Comparison of ENCODE assay signal across 9 cellular contexts in the genomic region with DNA sequence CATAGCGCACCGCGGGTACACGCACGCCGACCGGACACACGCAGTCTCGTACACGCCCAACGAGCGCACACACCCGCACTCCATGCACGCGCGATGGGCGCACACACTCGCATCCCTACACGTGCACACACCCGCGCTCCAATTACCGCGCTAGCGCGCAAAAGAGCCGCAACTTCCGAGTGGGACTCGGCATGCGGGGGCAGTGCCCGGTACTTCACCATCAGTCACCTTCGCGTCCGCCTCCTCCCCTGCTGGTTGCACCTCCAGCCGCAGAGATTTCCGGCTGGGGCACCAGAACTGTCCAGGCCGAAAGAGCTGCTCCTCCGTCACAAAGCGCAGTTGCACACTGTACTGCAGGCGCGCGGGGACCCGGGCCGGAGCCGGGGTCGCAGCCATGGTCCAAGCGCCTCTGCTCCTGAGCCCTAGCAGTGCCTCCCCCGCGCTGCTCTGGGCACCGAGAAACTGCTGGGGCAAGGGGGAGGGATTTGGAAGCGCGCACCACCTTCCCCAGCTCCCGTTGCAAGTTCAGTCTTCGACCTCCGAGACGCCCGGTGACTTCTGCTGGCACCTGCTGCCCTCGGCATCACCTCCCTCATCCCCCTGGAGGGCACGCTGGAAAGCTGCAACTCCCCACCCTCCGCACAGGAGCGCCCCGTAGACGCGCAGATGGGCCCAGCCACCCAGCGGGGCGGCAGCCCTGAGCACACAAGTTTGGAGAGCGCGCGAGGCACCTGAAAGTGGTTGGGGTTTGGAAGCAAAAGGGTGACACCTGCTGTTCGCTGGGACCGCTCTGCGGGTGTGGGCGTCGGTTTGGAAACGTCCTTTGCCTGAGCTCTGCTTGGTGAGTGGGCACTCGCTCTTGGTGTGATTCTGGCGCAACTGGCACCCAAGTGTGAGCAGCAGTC.
DNase-seq lines count a peak whose midpoint lies in the region; ATAC-seq, FAIRE-seq and TF ChIP-seq lines count a peak whose summit lies in the region.
"Had no signal": no experiment of that assay in that cellular context is flagged by ENCODE, and none has a peak within 500 bp of the region (broad histone marks: within the 10 kb centered on the region; RNA-seq: fewer than 3 reads in every experiment).

No MANE protein-coding gene starts in this region.

- peaks cover 5% of the 10 kb centered on the region for H3K4me1 ChIP-seq in smooth muscle cell (ENCODE audit: low read depth)

- peak; percentile 5 for DNase-seq in GM12864 (ENCODE audit: low read depth)
- DNase-seq in NCI-H2227 (lab: John Stamatoyannopoulos, UW; ENCODE audit: unreplicated experiment): peak; percentile 52
- peak; percentile 62 for DNase-seq in activated naive CD4-positive, alpha-beta T cell treated with anti-CD3 and anti-CD28 coated beads, Interleukin-2, amount 10 ng/mL, durations not matched to agents 7 days and 5 days
- DNase-seq in hypothalamus (lab: John Stamatoyannopoulos, UW): peak in 30 of 51 donors; percentile 1 to 59 (median 30)
- DNase-seq in smooth muscle cell (lab: John Stamatoyannopoulos, UW; ENCODE audit: unreplicated experiment): no peak
- no peak for DNase-seq in H54 (ENCODE audit: insufficient read length, low spot score)

- no peaks in the 10 kb centered on the region for H4K20me1 ChIP-seq in smooth muscle cell (ENCODE audit: low read depth)

- no peak for TF ChIP-seq POLR2A in H54 (IDR thresholded peaks at IDR 0.05; ENCODE audit: low read depth, low read length)

- H3K27me3 ChIP-seq in smooth muscle cell (ENCODE audit: low read depth): peaks cover 50% of the 10 kb centered on the region

- H3K36me3 ChIP-seq in smooth muscle cell (ENCODE audit: low read depth): no peaks in the 10 kb centered on the region

- H3K9me3 Mint-ChIP-seq in activated naive CD4-positive, alpha-beta T cell treated with anti-CD3 and anti-CD28 coated beads, Interleukin-2, amount 10 ng/mL, durations not matched to agents 7 days and 5 days: no peaks in the 10 kb centered on the region

- peaks cover 39% of the 10 kb centered on the region for H3K27me3 Mint-ChIP-seq in activated naive CD4-positive, alpha-beta T cell treated with anti-CD3 and anti-CD28 coated beads, Interleukin-2, amount 10 ng/mL, durations not matched to agents 7 days and 5 days

- H3K4me2 ChIP-seq in smooth muscle cell: peak overlapping the region; percentile 80

- H3K36me3 Mint-ChIP-seq in activated naive CD4-positive, alpha-beta T cell treated with anti-CD3 and anti-CD28 coated beads, Interleukin-2, amount 10 ng/mL, durations not matched to agents 7 days and 5 days: no peaks in the 10 kb centered on the region

- TF ChIP-seq CTCF in GM12864 (IDR thresholded peaks at IDR 0.05; ENCODE audit: low read depth, low read length, missing control alignments) (peak; percentile 54), smooth muscle cell (IDR thresholded peaks at IDR 0.05; ENCODE audit: borderline replicate concordance, insufficient read depth, poor library complexity, severe bottlenecking) (peak; percentile 29)

- no peaks in the 10 kb centered on the region for H3K79me2 ChIP-seq in smooth muscle cell (ENCODE audit: low read depth)

- peaks cover 2% of the 10 kb centered on the region for H3K4me1 Mint-ChIP-seq in activated naive CD4-positive, alpha-beta T cell treated with anti-CD3 and anti-CD28 coated beads, Interleukin-2, amount 10 ng/mL, durations not matched to agents 7 days and 5 days

- H3K4me3 Mint-ChIP-seq in activated naive CD4-positive, alpha-beta T cell treated with anti-CD3 and anti-CD28 coated beads, Interleukin-2, amount 10 ng/mL, durations not matched to agents 7 days and 5 days: peak overlapping the region; percentile 56

- H3K27ac Mint-ChIP-seq in activated naive CD4-positive, alpha-beta T cell treated with anti-CD3 and anti-CD28 coated beads, Interleukin-2, amount 10 ng/mL, durations not matched to agents 7 days and 5 days: no peak overlapping the region

- no peak overlapping the region for H3K9ac ChIP-seq in smooth muscle cell (ENCODE audit: low read depth)

- H3K27ac ChIP-seq in smooth muscle cell (ENCODE audit: low read depth): no peak overlapping the region

- H3K9me3 ChIP-seq in smooth muscle cell (replicated peaks; ENCODE audit: low read depth): no peaks in the 10 kb centered on the region

- no peak overlapping the region for H3K4me3 ChIP-seq in GM12864 (ENCODE audit: low read depth, low read length)
- peak overlapping the region; percentile 33 for H3K4me3 ChIP-seq in smooth muscle cell

- no peaks in the 10 kb centered on the region for H3F3A ChIP-seq in smooth muscle cell (ENCODE audit: low read depth)

- ATAC-seq in HG02759 (IDR thresholded peaks at IDR 0.05; ENCODE audit: unreplicated experiment) (peak; percentile 76), GM21515 (IDR thresholded peaks at IDR 0.05; ENCODE audit: unreplicated experiment) (no peak)

- WGBS in smooth muscle cell (ENCODE audit: low lambda C conversion rate): 25% methylated on average over 75 of the region's 76 CpGs

- CTCF ChIA-PET in activated naive CD4-positive, alpha-beta T cell treated with anti-CD3 and anti-CD28 coated beads, Interleukin-2, amount 10 ng/mL, durations not matched to agents 7 days and 5 days (lab: Charles Lee): interaction anchor here (0.9 to 5.5 kb wide), 5 partner anchors 9 to 728 kb away, joined by 3 to 32 read pairs (median 3); no protein-coding TSS in a partner anchor

- no peak overlapping the region for H2AFZ ChIP-seq in smooth muscle cell (ENCODE audit: low read depth)

- FAIRE-seq in H54 (lab: Jason Lieb, UNC): no peak
- FAIRE-seq: TTC549 had no signal

Comparison
In these comparisons a context has a peak if more than half of its experiments do, and no peak if none do; other contexts are left out.
1. DNase-seq: peak in GM12864 (single experiment), NCI-H2227 (single experiment), activated naive CD4-positive, alpha-beta T cell treated with anti-CD3 and anti-CD28 coated beads, Interleukin-2, amount 10 ng/mL, durations not matched to agents 7 days and 5 days (single experiment) and hypothalamus (30 of 51); none in smooth muscle cell (single experiment) and H54 (single experiment).